Comparison of ENCODE assay signal across 1 cellular context in genomic region chr17:699350-699749, GRCh38.
TF ChIP-seq lines count a peak whose summit lies in the region.

No MANE protein-coding gene starts in this region.

TF ChIP-seq in endothelial cell of umbilical vein, 7 proteins besides CTCF, POLR2A, EP300 and RAD21:
- no peak for TF ChIP-seq FOS (IDR thresholded peaks at IDR 0.05; ENCODE audit: borderline replicate concordance, insufficient read depth, low read length)
- TF ChIP-seq MYC (IDR thresholded peaks at IDR 0.05; ENCODE audit: low read depth, low read length) = no peak
- no peak for TF ChIP-seq GATA2 (IDR thresholded peaks at IDR 0.05; ENCODE audit: insufficient read depth, insufficient read length, low read depth, low read length)
